1 cellular context compared by ENCODE assay signal in genomic region chr10:60123668-60124067, GRCh38.
TF ChIP-seq lines count a peak whose summit lies in the region.

No MANE protein-coding gene starts in this region.

TF ChIP-seq in GM23338, 12 proteins besides CTCF, POLR2A, EP300 and RAD21 (continued from another document):
- no peak for TF ChIP-seq ZNF462 (CRISPR knock-in tag; IDR thresholded peaks at IDR 0.05)
- TF ChIP-seq EZH2phosphoT487 (IDR thresholded peaks at IDR 0.05; ENCODE audit: unreplicated experiment) = no peak
- TF ChIP-seq ZNF114 (CRISPR knock-in tag; IDR thresholded peaks at IDR 0.05) = no peak
- TF ChIP-seq, protein P1, sequence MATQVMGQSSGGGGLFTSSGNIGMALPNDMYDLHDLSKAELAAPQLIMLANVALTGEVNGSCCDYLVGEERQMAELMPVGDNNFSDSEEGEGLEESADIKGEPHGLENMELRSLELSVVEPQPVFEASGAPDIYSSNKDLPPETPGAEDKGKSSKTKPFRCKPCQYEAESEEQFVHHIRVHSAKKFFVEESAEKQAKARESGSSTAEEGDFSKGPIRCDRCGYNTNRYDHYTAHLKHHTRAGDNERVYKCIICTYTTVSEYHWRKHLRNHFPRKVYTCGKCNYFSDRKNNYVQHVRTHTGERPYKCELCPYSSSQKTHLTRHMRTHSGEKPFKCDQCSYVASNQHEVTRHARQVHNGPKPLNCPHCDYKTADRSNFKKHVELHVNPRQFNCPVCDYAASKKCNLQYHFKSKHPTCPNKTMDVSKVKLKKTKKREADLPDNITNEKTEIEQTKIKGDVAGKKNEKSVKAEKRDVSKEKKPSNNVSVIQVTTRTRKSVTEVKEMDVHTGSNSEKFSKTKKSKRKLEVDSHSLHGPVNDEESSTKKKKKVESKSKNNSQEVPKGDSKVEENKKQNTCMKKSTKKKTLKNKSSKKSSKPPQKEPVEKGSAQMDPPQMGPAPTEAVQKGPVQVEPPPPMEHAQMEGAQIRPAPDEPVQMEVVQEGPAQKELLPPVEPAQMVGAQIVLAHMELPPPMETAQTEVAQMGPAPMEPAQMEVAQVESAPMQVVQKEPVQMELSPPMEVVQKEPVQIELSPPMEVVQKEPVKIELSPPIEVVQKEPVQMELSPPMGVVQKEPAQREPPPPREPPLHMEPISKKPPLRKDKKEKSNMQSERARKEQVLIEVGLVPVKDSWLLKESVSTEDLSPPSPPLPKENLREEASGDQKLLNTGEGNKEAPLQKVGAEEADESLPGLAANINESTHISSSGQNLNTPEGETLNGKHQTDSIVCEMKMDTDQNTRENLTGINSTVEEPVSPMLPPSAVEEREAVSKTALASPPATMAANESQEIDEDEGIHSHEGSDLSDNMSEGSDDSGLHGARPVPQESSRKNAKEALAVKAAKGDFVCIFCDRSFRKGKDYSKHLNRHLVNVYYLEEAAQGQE (IDR thresholded peaks at IDR 0.05; ENCODE audit: unreplicated experiment) = no peak
- TF ChIP-seq ETS1 (IDR thresholded peaks at IDR 0.05) = no peak
- TF ChIP-seq STAT1 (IDR thresholded peaks at IDR 0.05; ENCODE audit: unreplicated experiment) = no peak
- TF ChIP-seq NANOG (IDR thresholded peaks at IDR 0.05; ENCODE audit: borderline replicate concordance) = no peak
